1 cellular context compared by ENCODE assay signal in the genomic region with DNA sequence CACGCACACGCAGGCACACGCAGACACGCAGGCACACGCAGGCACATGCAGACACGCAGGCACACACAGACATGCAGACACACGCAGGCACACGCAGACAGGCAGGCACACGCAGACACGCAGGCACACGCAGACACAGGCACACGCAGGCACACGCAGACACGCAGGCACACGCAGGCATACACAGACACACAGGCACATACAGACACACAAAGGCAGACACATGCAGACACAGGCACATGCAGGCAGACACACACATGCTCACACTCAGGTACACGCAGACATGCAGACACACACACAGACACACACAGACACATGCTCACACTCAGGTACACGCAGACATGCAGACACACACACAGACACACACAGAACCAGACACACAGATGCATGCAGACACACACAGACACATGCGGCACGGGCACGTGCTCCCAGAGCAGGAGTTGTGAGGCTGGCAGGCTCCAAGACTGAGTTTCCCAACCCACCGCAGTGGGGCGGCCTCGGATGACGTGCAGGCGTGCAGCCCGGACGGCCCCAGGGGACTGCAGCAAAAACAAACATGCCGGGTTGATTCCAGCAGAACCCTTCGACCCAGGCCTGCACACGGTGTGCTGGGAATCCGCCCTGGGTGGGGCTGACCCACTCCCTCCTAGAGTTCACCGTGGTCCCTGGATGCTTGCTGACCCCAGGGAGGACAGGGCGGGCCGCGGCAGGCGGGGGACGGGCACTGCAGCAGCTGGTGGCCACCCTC.
TF ChIP-seq lines count a peak whose summit lies in the region.

No MANE protein-coding gene starts in this region.

TF ChIP-seq in HepG2, 621 proteins besides CTCF, POLR2A, EP300 and RAD21 (continued from another document and continues in another):
- TF ChIP-seq, protein P1, sequence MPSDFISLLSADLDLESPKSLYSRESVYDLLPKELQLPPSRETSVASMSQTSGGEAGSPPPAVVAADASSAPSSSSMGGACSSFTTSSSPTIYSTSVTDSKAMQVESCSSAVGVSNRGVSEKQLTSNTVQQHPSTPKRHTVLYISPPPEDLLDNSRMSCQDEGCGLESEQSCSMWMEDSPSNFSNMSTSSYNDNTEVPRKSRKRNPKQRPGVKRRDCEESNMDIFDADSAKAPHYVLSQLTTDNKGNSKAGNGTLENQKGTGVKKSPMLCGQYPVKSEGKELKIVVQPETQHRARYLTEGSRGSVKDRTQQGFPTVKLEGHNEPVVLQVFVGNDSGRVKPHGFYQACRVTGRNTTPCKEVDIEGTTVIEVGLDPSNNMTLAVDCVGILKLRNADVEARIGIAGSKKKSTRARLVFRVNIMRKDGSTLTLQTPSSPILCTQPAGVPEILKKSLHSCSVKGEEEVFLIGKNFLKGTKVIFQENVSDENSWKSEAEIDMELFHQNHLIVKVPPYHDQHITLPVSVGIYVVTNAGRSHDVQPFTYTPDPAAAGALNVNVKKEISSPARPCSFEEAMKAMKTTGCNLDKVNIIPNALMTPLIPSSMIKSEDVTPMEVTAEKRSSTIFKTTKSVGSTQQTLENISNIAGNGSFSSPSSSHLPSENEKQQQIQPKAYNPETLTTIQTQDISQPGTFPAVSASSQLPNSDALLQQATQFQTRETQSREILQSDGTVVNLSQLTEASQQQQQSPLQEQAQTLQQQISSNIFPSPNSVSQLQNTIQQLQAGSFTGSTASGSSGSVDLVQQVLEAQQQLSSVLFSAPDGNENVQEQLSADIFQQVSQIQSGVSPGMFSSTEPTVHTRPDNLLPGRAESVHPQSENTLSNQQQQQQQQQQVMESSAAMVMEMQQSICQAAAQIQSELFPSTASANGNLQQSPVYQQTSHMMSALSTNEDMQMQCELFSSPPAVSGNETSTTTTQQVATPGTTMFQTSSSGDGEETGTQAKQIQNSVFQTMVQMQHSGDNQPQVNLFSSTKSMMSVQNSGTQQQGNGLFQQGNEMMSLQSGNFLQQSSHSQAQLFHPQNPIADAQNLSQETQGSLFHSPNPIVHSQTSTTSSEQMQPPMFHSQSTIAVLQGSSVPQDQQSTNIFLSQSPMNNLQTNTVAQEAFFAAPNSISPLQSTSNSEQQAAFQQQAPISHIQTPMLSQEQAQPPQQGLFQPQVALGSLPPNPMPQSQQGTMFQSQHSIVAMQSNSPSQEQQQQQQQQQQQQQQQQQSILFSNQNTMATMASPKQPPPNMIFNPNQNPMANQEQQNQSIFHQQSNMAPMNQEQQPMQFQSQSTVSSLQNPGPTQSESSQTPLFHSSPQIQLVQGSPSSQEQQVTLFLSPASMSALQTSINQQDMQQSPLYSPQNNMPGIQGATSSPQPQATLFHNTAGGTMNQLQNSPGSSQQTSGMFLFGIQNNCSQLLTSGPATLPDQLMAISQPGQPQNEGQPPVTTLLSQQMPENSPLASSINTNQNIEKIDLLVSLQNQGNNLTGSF (CRISPR knock-in tag; IDR thresholded peaks at IDR 0.05), result no peak; the same call in 1 of the 2 replicates
- TF ChIP-seq, protein P2, sequence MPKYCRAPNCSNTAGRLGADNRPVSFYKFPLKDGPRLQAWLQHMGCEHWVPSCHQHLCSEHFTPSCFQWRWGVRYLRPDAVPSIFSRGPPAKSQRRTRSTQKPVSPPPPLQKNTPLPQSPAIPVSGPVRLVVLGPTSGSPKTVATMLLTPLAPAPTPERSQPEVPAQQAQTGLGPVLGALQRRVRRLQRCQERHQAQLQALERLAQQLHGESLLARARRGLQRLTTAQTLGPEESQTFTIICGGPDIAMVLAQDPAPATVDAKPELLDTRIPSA (CRISPR knock-in tag; IDR thresholded peaks at IDR 0.05; ENCODE audit: borderline replicate concordance), result no peak
- TF ChIP-seq TBL1XR1 (IDR thresholded peaks at IDR 0.05; ENCODE audit: borderline replicate concordance, low read length, partially characterized antibody) (peak; percentile 55), ZNF775 (CRISPR knock-in tag; IDR thresholded peaks at IDR 0.05; ENCODE audit: borderline replicate concordance) (0 out of 2 replicates have a peak, but pooled peaks have one; percentile 65), NBN (conservative IDR thresholded peaks at IDR 0.05) (no peak), RXRA (CRISPR knock-in tag; IDR thresholded peaks at IDR 0.05) (peak; percentile 86), ZNF777 (CRISPR knock-in tag; IDR thresholded peaks at IDR 0.05) (peak; percentile 38; the same call in 1 of the 2 replicates), TGIF2 (CRISPR knock-in tag; IDR thresholded peaks at IDR 0.05) (peak; percentile 49; the same call in 1 of the 2 replicates), KLF11 (CRISPR knock-in tag; IDR thresholded peaks at IDR 0.05) (no peak), ZNF883 (CRISPR knock-in tag; IDR thresholded peaks at IDR 0.05; ENCODE audit: not compliant biosample characterization) (peak; percentile 66), HES4 (CRISPR knock-in tag; IDR thresholded peaks at IDR 0.05; ENCODE audit: borderline replicate concordance) (peak; percentile 62), CCAR2 (optimal IDR thresholded peaks at IDR 0.05; ENCODE audit: low read depth, low read length) (no peak), ZNF614 (CRISPR knock-in tag; IDR thresholded peaks at IDR 0.05; ENCODE audit: borderline replicate concordance) (0 out of 2 replicates have a peak, but pooled peaks have one; percentile 46), CHD2 (IDR thresholded peaks at IDR 0.05; ENCODE audit: low read depth, low read length) (no peak), KLF9 (CRISPR knock-in tag; IDR thresholded peaks at IDR 0.05; ENCODE audit: low read depth) (no peak)
- TF ChIP-seq, protein P3, sequence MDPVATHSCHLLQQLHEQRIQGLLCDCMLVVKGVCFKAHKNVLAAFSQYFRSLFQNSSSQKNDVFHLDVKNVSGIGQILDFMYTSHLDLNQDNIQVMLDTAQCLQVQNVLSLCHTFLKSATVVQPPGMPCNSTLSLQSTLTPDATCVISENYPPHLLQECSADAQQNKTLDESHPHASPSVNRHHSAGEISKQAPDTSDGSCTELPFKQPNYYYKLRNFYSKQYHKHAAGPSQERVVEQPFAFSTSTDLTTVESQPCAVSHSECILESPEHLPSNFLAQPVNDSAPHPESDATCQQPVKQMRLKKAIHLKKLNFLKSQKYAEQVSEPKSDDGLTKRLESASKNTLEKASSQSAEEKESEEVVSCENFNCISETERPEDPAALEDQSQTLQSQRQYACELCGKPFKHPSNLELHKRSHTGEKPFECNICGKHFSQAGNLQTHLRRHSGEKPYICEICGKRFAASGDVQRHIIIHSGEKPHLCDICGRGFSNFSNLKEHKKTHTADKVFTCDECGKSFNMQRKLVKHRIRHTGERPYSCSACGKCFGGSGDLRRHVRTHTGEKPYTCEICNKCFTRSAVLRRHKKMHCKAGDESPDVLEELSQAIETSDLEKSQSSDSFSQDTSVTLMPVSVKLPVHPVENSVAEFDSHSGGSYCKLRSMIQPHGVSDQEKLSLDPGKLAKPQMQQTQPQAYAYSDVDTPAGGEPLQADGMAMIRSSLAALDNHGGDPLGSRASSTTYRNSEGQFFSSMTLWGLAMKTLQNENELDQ (CRISPR knock-in tag; IDR thresholded peaks at IDR 0.05; ENCODE audit: borderline replicate concordance), result no peak
- TF ChIP-seq, protein P4, sequence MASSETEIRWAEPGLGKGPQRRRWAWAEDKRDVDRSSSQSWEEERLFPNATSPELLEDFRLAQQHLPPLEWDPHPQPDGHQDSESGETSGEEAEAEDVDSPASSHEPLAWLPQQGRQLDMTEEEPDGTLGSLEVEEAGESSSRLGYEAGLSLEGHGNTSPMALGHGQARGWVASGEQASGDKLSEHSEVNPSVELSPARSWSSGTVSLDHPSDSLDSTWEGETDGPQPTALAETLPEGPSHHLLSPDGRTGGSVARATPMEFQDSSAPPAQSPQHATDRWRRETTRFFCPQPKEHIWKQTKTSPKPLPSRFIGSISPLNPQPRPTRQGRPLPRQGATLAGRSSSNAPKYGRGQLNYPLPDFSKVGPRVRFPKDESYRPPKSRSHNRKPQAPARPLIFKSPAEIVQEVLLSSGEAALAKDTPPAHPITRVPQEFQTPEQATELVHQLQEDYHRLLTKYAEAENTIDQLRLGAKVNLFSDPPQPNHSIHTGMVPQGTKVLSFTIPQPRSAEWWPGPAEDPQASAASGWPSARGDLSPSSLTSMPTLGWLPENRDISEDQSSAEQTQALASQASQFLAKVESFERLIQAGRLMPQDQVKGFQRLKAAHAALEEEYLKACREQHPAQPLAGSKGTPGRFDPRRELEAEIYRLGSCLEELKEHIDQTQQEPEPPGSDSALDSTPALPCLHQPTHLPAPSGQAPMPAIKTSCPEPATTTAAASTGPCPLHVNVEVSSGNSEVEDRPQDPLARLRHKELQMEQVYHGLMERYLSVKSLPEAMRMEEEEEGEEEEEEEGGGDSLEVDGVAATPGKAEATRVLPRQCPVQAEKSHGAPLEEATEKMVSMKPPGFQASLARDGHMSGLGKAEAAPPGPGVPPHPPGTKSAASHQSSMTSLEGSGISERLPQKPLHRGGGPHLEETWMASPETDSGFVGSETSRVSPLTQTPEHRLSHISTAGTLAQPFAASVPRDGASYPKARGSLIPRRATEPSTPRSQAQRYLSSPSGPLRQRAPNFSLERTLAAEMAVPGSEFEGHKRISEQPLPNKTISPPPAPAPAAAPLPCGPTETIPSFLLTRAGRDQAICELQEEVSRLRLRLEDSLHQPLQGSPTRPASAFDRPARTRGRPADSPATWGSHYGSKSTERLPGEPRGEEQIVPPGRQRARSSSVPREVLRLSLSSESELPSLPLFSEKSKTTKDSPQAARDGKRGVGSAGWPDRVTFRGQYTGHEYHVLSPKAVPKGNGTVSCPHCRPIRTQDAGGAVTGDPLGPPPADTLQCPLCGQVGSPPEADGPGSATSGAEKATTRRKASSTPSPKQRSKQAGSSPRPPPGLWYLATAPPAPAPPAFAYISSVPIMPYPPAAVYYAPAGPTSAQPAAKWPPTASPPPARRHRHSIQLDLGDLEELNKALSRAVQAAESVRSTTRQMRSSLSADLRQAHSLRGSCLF (CRISPR knock-in tag; IDR thresholded peaks at IDR 0.05; ENCODE audit: borderline replicate concordance), result no peak
- TF ChIP-seq, protein P5, sequence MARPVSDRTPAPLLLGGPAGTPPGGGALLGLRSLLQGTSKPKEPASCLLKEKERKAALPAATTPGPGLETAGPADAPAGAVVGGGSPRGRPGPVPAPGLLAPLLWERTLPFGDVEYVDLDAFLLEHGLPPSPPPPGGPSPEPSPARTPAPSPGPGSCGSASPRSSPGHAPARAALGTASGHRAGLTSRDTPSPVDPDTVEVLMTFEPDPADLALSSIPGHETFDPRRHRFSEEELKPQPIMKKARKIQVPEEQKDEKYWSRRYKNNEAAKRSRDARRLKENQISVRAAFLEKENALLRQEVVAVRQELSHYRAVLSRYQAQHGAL (CRISPR knock-in tag; IDR thresholded peaks at IDR 0.05; ENCODE audit: not compliant biosample characterization), result no peak
- TF ChIP-seq, protein P6, sequence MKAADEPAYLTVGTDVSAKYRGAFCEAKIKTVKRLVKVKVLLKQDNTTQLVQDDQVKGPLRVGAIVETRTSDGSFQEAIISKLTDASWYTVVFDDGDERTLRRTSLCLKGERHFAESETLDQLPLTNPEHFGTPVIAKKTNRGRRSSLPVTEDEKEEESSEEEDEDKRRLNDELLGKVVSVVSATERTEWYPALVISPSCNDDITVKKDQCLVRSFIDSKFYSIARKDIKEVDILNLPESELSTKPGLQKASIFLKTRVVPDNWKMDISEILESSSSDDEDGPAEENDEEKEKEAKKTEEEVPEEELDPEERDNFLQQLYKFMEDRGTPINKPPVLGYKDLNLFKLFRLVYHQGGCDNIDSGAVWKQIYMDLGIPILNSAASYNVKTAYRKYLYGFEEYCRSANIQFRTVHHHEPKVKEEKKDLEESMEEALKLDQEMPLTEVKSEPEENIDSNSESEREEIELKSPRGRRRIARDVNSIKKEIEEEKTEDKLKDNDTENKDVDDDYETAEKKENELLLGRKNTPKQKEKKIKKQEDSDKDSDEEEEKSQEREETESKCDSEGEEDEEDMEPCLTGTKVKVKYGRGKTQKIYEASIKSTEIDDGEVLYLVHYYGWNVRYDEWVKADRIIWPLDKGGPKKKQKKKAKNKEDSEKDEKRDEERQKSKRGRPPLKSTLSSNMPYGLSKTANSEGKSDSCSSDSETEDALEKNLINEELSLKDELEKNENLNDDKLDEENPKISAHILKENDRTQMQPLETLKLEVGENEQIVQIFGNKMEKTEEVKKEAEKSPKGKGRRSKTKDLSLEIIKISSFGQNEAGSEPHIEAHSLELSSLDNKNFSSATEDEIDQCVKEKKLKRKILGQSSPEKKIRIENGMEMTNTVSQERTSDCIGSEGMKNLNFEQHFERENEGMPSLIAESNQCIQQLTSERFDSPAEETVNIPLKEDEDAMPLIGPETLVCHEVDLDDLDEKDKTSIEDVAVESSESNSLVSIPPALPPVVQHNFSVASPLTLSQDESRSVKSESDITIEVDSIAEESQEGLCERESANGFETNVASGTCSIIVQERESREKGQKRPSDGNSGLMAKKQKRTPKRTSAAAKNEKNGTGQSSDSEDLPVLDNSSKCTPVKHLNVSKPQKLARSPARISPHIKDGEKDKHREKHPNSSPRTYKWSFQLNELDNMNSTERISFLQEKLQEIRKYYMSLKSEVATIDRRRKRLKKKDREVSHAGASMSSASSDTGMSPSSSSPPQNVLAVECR (CRISPR knock-in tag; IDR thresholded peaks at IDR 0.05; ENCODE audit: borderline replicate concordance), result peak; percentile 33
